11 cellular contexts compared by ENCODE assay signal in genomic region chr10:47758855-47759254, GRCh38. TPM values are rescaled to one million over a fixed set of nuclear protein-coding genes. Genes with fewer than 3 reads are reported as not detected.
DNase-seq lines count a peak whose midpoint lies in the region; ATAC-seq, FAIRE-seq and TF ChIP-seq lines count a peak whose summit lies in the region.
"Not testable (repeated sequence)": the region's sequence is repeated elsewhere in the genome, so short reads cannot be mapped to it uniquely, and the experiment has no call there.
"Had no signal": no experiment of that assay in that cellular context is flagged by ENCODE, and none has a peak within 500 bp of the region (broad histone marks: within the 10 kb centered on the region; RNA-seq: fewer than 3 reads in every experiment).

No MANE protein-coding gene starts in this region.

- not testable (repeated sequence) for TF ChIP-seq POLR2A in body of pancreas (IDR thresholded peaks at IDR 0.05)

- intact Hi-C loops in body of pancreas (cut with DNase I); lower lobe of right lung (cut with DNase I); pancreas (cut with DNase I); upper lobe of right lung (cut with DNase I): not testable (repeated sequence)

- not testable (repeated sequence) for H3K9me3 ChIP-seq in body of pancreas, lower lobe of right lung, pancreas, upper lobe of right lung

- H3K4me3 ChIP-seq in body of pancreas, lower lobe of right lung, pancreas, upper lobe of right lung: not testable (repeated sequence)

- not testable (repeated sequence) for H3K36me3 ChIP-seq in body of pancreas (replicated peaks in 1 of 2; ENCODE audit: insufficient read depth in 1 of 2, low read depth in 2 of 2); lower lobe of right lung; pancreas; upper lobe of right lung

- DNase-seq in body of pancreas, foreskin keratinocyte, lower lobe of right lung, pancreas, upper lobe of right lung: not testable (repeated sequence)

- FAIRE-seq in pancreas (lab: Jason Lieb, UNC) = not testable (repeated sequence)

- peak; percentile 93 for ATAC-seq in body of pancreas
- peak; percentile 25 for ATAC-seq in foreskin keratinocyte
- peak; percentile 84 to 85 for ATAC-seq in lower lobe of right lung
- peak; percentile 82 to 92 (median 86) for ATAC-seq in pancreas
- peak; percentile 80 for ATAC-seq in upper lobe of right lung

- not testable (repeated sequence) for TF ChIP-seq CTCF in body of pancreas (IDR thresholded peaks at IDR 0.05); foreskin keratinocyte (conservative IDR thresholded peaks at IDR 0.05); lower lobe of right lung (IDR thresholded peaks at IDR 0.05); pancreas (IDR thresholded peaks at IDR 0.05); upper lobe of right lung (IDR thresholded peaks at IDR 0.05)

- not testable (repeated sequence) for H3K4me1 ChIP-seq in body of pancreas, foreskin keratinocyte, lower lobe of right lung, pancreas, upper lobe of right lung

- no CpG with 5 or more reads among the region's 11 CpGs for WGBS in body of pancreas, 2 donors
- 52% methylated on average over 4 of the region's 11 CpGs; no CpG with 5 or more reads in 1 of the 2 donors for WGBS in pancreas, 2 donors

- peak overlapping the region in 1 of 4 donors; percentile 62 for H3K27ac ChIP-seq in body of pancreas
- not testable (repeated sequence) for H3K27ac ChIP-seq in foreskin keratinocyte, lower lobe of right lung, pancreas, upper lobe of right lung

- not testable (repeated sequence) for H3K27me3 ChIP-seq in body of pancreas; foreskin keratinocyte; lower lobe of right lung (ENCODE audit: low read depth); pancreas; upper lobe of right lung

RNA-seq across cellular contexts. Expression of gene SYT15B, which starts 4.5 kb away (rescaled TPM):
- 1 to 10 TPM; 8.3 to 8.9 TPM for total RNA-seq in body of pancreas
- total RNA-seq in foreskin keratinocyte = not detected in 2 replicates
- not detected in 2 replicates for polyA plus RNA-seq in foreskin keratinocyte
- total RNA-seq in lower lobe of right lung = 40.6 TPM
- total RNA-seq in pancreas = 10 to 100 TPM in 1 of 6 donors, 1 to 10 TPM in 5; 1.7 to 10.3 (median 3.9) TPM
- 1 to 10 TPM; 1.3 to 2.3 TPM for polyA plus RNA-seq in pancreas
- 40.1 TPM for total RNA-seq in upper lobe of right lung
- total RNA-seq: Daoy, G401 had no signal
- polyA plus RNA-seq: CD14-positive monocyte; CD4-positive, alpha-beta memory T cell; CD4-positive, CD25-positive, alpha-beta regulatory T cell; CD8-positive, alpha-beta memory T cell had no signal

Comparison
In these comparisons a context has a peak if more than half of its experiments do, and no peak if none do; other contexts are left out.
1. ATAC-seq: peak in every context shown above with its lines; median percentile 93 in body of pancreas; 86 in pancreas; 84 in lower lobe of right lung; 80 in upper lobe of right lung; 25 in foreskin keratinocyte.